13 cellular contexts compared by ENCODE assay signal in the genomic region with DNA sequence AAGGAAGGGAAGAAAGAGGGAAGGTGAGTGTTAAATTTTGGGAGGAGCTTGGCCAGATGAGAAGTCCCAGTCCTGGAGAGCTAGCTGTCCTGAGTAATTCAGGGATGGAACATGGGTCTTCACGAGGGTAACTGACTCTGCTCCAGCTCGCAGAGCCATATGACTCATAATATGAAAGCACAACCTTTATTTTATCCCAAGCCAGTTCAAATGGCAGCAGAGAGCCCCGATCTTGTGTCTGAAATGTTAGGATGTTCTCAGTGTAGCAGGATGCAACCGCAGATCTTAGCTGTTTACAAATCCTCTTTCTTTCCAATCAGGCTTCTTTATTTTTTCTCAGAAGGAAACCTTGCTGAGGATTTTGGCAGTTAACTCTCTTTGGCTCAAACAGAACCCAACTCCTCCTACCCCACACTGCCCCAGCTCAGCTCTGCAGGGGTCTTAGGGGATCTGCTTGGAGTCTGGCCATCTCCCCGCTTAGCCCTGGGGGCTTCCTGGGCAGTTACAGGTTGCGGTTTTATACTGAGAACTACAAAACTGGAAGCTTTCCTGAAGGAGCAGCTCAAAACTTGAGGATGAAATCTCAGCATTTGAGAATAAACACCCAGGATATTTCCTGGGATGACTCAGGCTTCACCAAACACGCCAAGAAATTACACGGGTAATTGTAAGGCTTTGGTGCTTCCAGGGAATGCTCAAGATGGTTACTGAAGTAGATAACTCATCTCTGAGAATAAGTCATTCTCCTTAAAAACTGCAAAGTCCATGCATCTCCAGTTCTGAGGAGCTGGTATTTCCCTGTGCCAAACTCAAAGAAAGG.
DNase-seq lines count a peak whose midpoint lies in the region; FAIRE-seq and TF ChIP-seq lines count a peak whose summit lies in the region.
"Had no signal": no experiment of that assay in that cellular context is flagged by ENCODE, and none has a peak within 500 bp of the region (broad histone marks: within the 10 kb centered on the region; RNA-seq: fewer than 3 reads in every experiment).

No MANE protein-coding gene starts in this region.

- no peaks in the 10 kb centered on the region for H3K79me2 ChIP-seq in neural progenitor cell (ENCODE audit: low read depth)

- peak overlapping the region; percentile 89 to 94 for H3K27ac ChIP-seq in esophagus (ENCODE audit: low read depth in 2 of 2, low read length in 1 of 2)
- no peak overlapping the region for H3K27ac ChIP-seq in neural progenitor cell
- H3K27ac ChIP-seq: BLaER1 had no signal

- H3K4me1 ChIP-seq in esophagus (ENCODE audit: control insufficient read depth in 2 of 2, insufficient read depth in 2 of 2, low read length in 1 of 2) (no peaks in the 10 kb centered on the region), neural progenitor cell (peaks cover 5% of the 10 kb centered on the region)

- H3K4me3 ChIP-seq in MG63 (no peak overlapping the region), esophagus (ENCODE audit: low read depth in 1 of 2, low read length in 2 of 2) (no peak overlapping the region), neural progenitor cell (no peak overlapping the region)
- H3K4me3 ChIP-seq: BLaER1 had no signal

- H2AFZ ChIP-seq in neural progenitor cell (replicated peaks), result peak overlapping the region; percentile 85

- no peak overlapping the region for H3K9ac ChIP-seq in neural progenitor cell
- H3K9ac ChIP-seq: BLaER1 had no signal

- no peaks in the 10 kb centered on the region for H3K4me1 Mint-ChIP-seq in neural progenitor cell

- H3F3A ChIP-seq in neural progenitor cell (ENCODE audit: low read depth), result no peaks in the 10 kb centered on the region

- H3K27me3 Mint-ChIP-seq in neural progenitor cell (ENCODE audit: insufficient read depth, low read depth), result peaks cover 3% of the 10 kb centered on the region
- H3K27me3 Mint-ChIP-seq: stimulated activated naive CD8-positive, alpha-beta T cell treated with anti-CD3 and anti-CD28 coated beads, Interleukin-15, Interleukin-2, amounts not matched to agents 100 ng/mL and 50 ng/mL, for 24 hours had no signal

- H3K27me3 ChIP-seq in MG63, result no peaks in the 10 kb centered on the region
- H3K27me3 ChIP-seq in esophagus (ENCODE audit: control insufficient read depth in 1 of 2, insufficient read depth in 2 of 2, low read length in 2 of 2), result no peaks in the 10 kb centered on the region
- no peaks in the 10 kb centered on the region for H3K27me3 ChIP-seq in neural progenitor cell
- H3K27me3 ChIP-seq: BLaER1 had no signal

- FAIRE-seq in A204.1 (lab: Jason Lieb, UNC), result peak; percentile 97

- peak overlapping the region; percentile 4 for H3K4me2 ChIP-seq in neural progenitor cell
- H3K4me2 ChIP-seq: BLaER1 had no signal

- TF ChIP-seq CTCF in neural progenitor cell (IDR thresholded peaks at IDR 0.05), result no peak

- H4K20me1 ChIP-seq in neural progenitor cell (ENCODE audit: low read depth), result no peaks in the 10 kb centered on the region
- H4K20me1 ChIP-seq: BLaER1 had no signal

- peaks cover 9% of the 10 kb centered on the region for H3K9me3 Mint-ChIP-seq in neural progenitor cell

- DNase-seq in MG63 (peak; percentile 70), neural progenitor cell (ENCODE audit: low spot score) (no peak), NCI-H446 treated with DMSO at 0.1 percent for 48 hours (lab: John Stamatoyannopoulos, UW) (no peak)
- no peak for DNase-seq in activated CD8-positive, alpha-beta memory T cell treated with anti-CD3 and anti-CD28 coated beads for 24 hours
- DNase-seq in stimulated activated naive CD4-positive, alpha-beta T cell treated with Interleukin-2 at 50 U/mL for 16 hours (lab: John Stamatoyannopoulos, UW), result no peak
- DNase-seq in activated effector memory CD4-positive, alpha-beta T cell treated with Interleukin-2 at 50 U/mL for 16 hours, result no peak
- DNase-seq: activated CD4-positive, alpha-beta T cell treated with anti-CD3 and anti-CD28 coated beads for 1 hour; amygdala; GOT3 had no signal

- H3K36me3 Mint-ChIP-seq in neural progenitor cell, result no peaks in the 10 kb centered on the region

- H3K36me3 ChIP-seq in MG63, result no peaks in the 10 kb centered on the region
- H3K36me3 ChIP-seq in esophagus (ENCODE audit: control insufficient read depth in 2 of 2, insufficient read depth in 2 of 2, low read length in 1 of 2), result no peaks in the 10 kb centered on the region
- no peaks in the 10 kb centered on the region for H3K36me3 ChIP-seq in neural progenitor cell
- H3K36me3 ChIP-seq: BLaER1 had no signal

- WGBS in esophagus, 2 donors, result 30 to 39% methylated on average over 8 of the region's 8 CpGs

- H3K9me3 ChIP-seq in MG63 (peaks cover 13% of the 10 kb centered on the region), esophagus (ENCODE audit: control insufficient read depth in 2 of 2, insufficient read depth in 1 of 2, low read depth in 1 of 2, low read length in 1 of 2) (peaks cover 0 to 5% of the 10 kb centered on the region in 2 donors), neural progenitor cell (ENCODE audit: low read depth) (no peaks in the 10 kb centered on the region)

- H3K4me3 Mint-ChIP-seq in neural progenitor cell, result no peak overlapping the region
- H3K4me3 Mint-ChIP-seq: stimulated activated naive CD8-positive, alpha-beta T cell treated with anti-CD3 and anti-CD28 coated beads, Interleukin-15, Interleukin-2, amounts not matched to agents 100 ng/mL and 50 ng/mL, for 24 hours had no signal

- no peak overlapping the region for H3K27ac Mint-ChIP-seq in neural progenitor cell
- H3K27ac Mint-ChIP-seq: stimulated activated naive CD8-positive, alpha-beta T cell treated with anti-CD3 and anti-CD28 coated beads, Interleukin-15, Interleukin-2, amounts not matched to agents 100 ng/mL and 50 ng/mL, for 24 hours had no signal
